In genomic region chr15:41783272-41783660, GRCh38 we compare ENCODE assay signal across 16 cellular contexts. TPM values are rescaled to one million over a fixed set of nuclear protein-coding genes. Genes with fewer than 3 reads are reported as not detected.
DNase-seq lines count a peak whose midpoint lies in the region; ATAC-seq lines count a peak whose summit lies in the region.
"Had no signal": no experiment of that assay in that cellular context is flagged by ENCODE, and none has a peak within 500 bp of the region (broad histone marks: within the 10 kb centered on the region; RNA-seq: fewer than 3 reads in every experiment).

No MANE protein-coding gene starts in this region.

- H3K27ac Mint-ChIP-seq in activated CD8-positive, alpha-beta memory T cell treated with anti-CD3 and anti-CD28 coated beads, Interleukin-2, amount 10 ng/mL, durations not matched to agents 7 days and 5 days: peak overlapping the region; percentile 14
- H3K27ac Mint-ChIP-seq in stimulated activated naive B cell treated with anti-CD40 and anti-IgM and Interleukin-4, amounts not matched to agents 10 μg/mL and 1 μg/mL and 100 μg/mL, for 72 hours: peak overlapping the region; percentile 91
- H3K27ac Mint-ChIP-seq: activated T-helper 17 cell treated with anti-CD3 and anti-CD28 coated beads, Interleukin-2, amount 50 U/mL, for 72 hours; stimulated activated naive CD8-positive, alpha-beta T cell treated with anti-CD3 and anti-CD28 coated beads, Interleukin-15, amount 100 ng/mL, for 72 hours had no signal

- H3K36me3 Mint-ChIP-seq in activated CD8-positive, alpha-beta memory T cell treated with anti-CD3 and anti-CD28 coated beads, Interleukin-2, amount 10 ng/mL, durations not matched to agents 7 days and 5 days: peaks cover 9% of the 10 kb centered on the region
- H3K36me3 Mint-ChIP-seq in stimulated activated naive B cell treated with anti-CD40 and anti-IgM and Interleukin-4, amounts not matched to agents 10 μg/mL and 1 μg/mL and 100 μg/mL, for 72 hours: peaks cover 10 to 25% of the 10 kb centered on the region in 2 donors

- CTCF ChIA-PET in activated CD8-positive, alpha-beta memory T cell treated with anti-CD3 and anti-CD28 coated beads, Interleukin-2, amount 10 ng/mL, durations not matched to agents 7 days and 5 days (lab: Charles Lee): interaction anchor here (0.8 to 2.4 kb wide), 7 partner anchors 9 to 121 kb away, joined by 3 to 14 read pairs (median 4); partner anchors contain the start of gene MAPKBP1

- DNase-seq in activated CD8-positive, alpha-beta memory T cell treated with anti-CD3 and anti-CD28 coated beads, Interleukin-2, amount 10 ng/mL, durations not matched to agents 7 days and 5 days: no peak
- DNase-seq in activated CD8-positive, alpha-beta memory T cell treated with anti-CD3 and anti-CD28 coated beads for 24 hours: no peak
- peak; percentile 86 for DNase-seq in cerebellar cortex (ENCODE audit: low spot score)
- DNase-seq in stimulated activated naive B cell treated with anti-CD40 and anti-IgM and Interleukin-4, amounts not matched to agents 10 μg/mL and 1 μg/mL and 100 μg/mL, for 72 hours: no peak
- no peak for DNase-seq in NOMO-1 treated with dmso at 0.1 percent for 144 hours (lab: John Stamatoyannopoulos, UW; ENCODE audit: unreplicated experiment)
- DNase-seq: activated CD4-positive, alpha-beta T cell treated with anti-CD3 and anti-CD28 coated beads for 1 hour; AML-193; COR-L47; gastrocnemius medialis; left colon; NCI-H1105; NCI-H510A treated with DMSO at 0.1 percent for 48 hours; stimulated activated naive CD8-positive, alpha-beta T cell treated with anti-CD3 and anti-CD28 coated beads, Interleukin-15, amount 100 ng/mL, for 72 hours had no signal

- no peak for ATAC-seq in activated CD8-positive, alpha-beta memory T cell treated with anti-CD3 and anti-CD28 coated beads, Interleukin-2, amount 10 ng/mL, durations not matched to agents 7 days and 5 days
- peak; percentile 38 to 53 for ATAC-seq in stimulated activated naive B cell treated with anti-CD40 and anti-IgM and Interleukin-4, amounts not matched to agents 10 μg/mL and 1 μg/mL and 100 μg/mL, for 72 hours (replicated peaks)
- ATAC-seq in HG02884 (IDR thresholded peaks at IDR 0.05; ENCODE audit: unreplicated experiment): no peak
- ATAC-seq: activated T-helper 17 cell treated with anti-CD3 and anti-CD28 coated beads, Interleukin-2, amount 50 U/mL, for 72 hours; gastrocnemius medialis; left colon; stimulated activated naive CD8-positive, alpha-beta T cell treated with anti-CD3 and anti-CD28 coated beads, Interleukin-15, amount 100 ng/mL, for 72 hours had no signal

- no peaks in the 10 kb centered on the region for H3K9me3 Mint-ChIP-seq in activated CD8-positive, alpha-beta memory T cell treated with anti-CD3 and anti-CD28 coated beads, Interleukin-2, amount 10 ng/mL, durations not matched to agents 7 days and 5 days (ENCODE audit: low read depth)
- H3K9me3 Mint-ChIP-seq in stimulated activated naive B cell treated with anti-CD40 and anti-IgM and Interleukin-4, amounts not matched to agents 10 μg/mL and 1 μg/mL and 100 μg/mL, for 72 hours: no peaks in the 10 kb centered on the region
- H3K9me3 Mint-ChIP-seq: activated T-helper 17 cell treated with anti-CD3 and anti-CD28 coated beads, Interleukin-2, amount 50 U/mL, for 72 hours; neural crest cell; stimulated activated naive CD8-positive, alpha-beta T cell treated with anti-CD3 and anti-CD28 coated beads, Interleukin-15, amount 100 ng/mL, for 72 hours had no signal

- H3K27me3 Mint-ChIP-seq in activated CD8-positive, alpha-beta memory T cell treated with anti-CD3 and anti-CD28 coated beads, Interleukin-2, amount 10 ng/mL, durations not matched to agents 7 days and 5 days: no peaks in the 10 kb centered on the region
- no peaks in the 10 kb centered on the region for H3K27me3 Mint-ChIP-seq in stimulated activated naive B cell treated with anti-CD40 and anti-IgM and Interleukin-4, amounts not matched to agents 10 μg/mL and 1 μg/mL and 100 μg/mL, for 72 hours
- H3K27me3 Mint-ChIP-seq: activated T-helper 17 cell treated with anti-CD3 and anti-CD28 coated beads, Interleukin-2, amount 50 U/mL, for 72 hours; stimulated activated naive CD8-positive, alpha-beta T cell treated with anti-CD3 and anti-CD28 coated beads, Interleukin-15, amount 100 ng/mL, for 72 hours had no signal

- H3K4me1 Mint-ChIP-seq in activated CD8-positive, alpha-beta memory T cell treated with anti-CD3 and anti-CD28 coated beads, Interleukin-2, amount 10 ng/mL, durations not matched to agents 7 days and 5 days: peaks cover 31% of the 10 kb centered on the region
- H3K4me1 Mint-ChIP-seq in stimulated activated naive B cell treated with anti-CD40 and anti-IgM and Interleukin-4, amounts not matched to agents 10 μg/mL and 1 μg/mL and 100 μg/mL, for 72 hours: peaks cover 30 to 60% of the 10 kb centered on the region in 2 donors

- H3K4me3 Mint-ChIP-seq in activated CD8-positive, alpha-beta memory T cell treated with anti-CD3 and anti-CD28 coated beads, Interleukin-2, amount 10 ng/mL, durations not matched to agents 7 days and 5 days: no peak overlapping the region
- H3K4me3 Mint-ChIP-seq in stimulated activated naive B cell treated with anti-CD40 and anti-IgM and Interleukin-4, amounts not matched to agents 10 μg/mL and 1 μg/mL and 100 μg/mL, for 72 hours: peak overlapping the region; percentile 50 to 52
- H3K4me3 Mint-ChIP-seq: activated T-helper 17 cell treated with anti-CD3 and anti-CD28 coated beads, Interleukin-2, amount 50 U/mL, for 72 hours; neural crest cell; stimulated activated naive CD8-positive, alpha-beta T cell treated with anti-CD3 and anti-CD28 coated beads, Interleukin-15, amount 100 ng/mL, for 72 hours had no signal

RNA-seq across cellular contexts. Expression of gene MAPKBP1, which starts 9.0 kb away (rescaled TPM):
- 10 to 100 TPM; 24.7 to 33.1 TPM for total RNA-seq in activated CD8-positive, alpha-beta memory T cell treated with anti-CD3 and anti-CD28 coated beads, Interleukin-2, amount 10 ng/mL, durations not matched to agents 7 days and 5 days

RNA-seq across cellular contexts. Expression of gene JMJD7, which starts 44.6 kb away (rescaled TPM):
- 10 to 100 TPM; 12.0 to 21.9 TPM for total RNA-seq in activated CD8-positive, alpha-beta memory T cell treated with anti-CD3 and anti-CD28 coated beads, Interleukin-2, amount 10 ng/mL, durations not matched to agents 7 days and 5 days

RNA-seq across cellular contexts. Expression of gene PLA2G4B, which starts 55.4 kb away (rescaled TPM):
- total RNA-seq in activated CD8-positive, alpha-beta memory T cell treated with anti-CD3 and anti-CD28 coated beads, Interleukin-2, amount 10 ng/mL, durations not matched to agents 7 days and 5 days: 1 to 10 TPM; 2.8 to 7.7 TPM

Comparison
In these comparisons a context has a peak if more than half of its experiments do, and no peak if none do; other contexts are left out.
1. ATAC-seq: peak in stimulated activated naive B cell treated with anti-CD40 and anti-IgM and Interleukin-4, amounts not matched to agents 10 μg/mL and 1 μg/mL and 100 μg/mL, for 72 hours (2 of 2); none in activated CD8-positive, alpha-beta memory T cell treated with anti-CD3 and anti-CD28 coated beads, Interleukin-2, amount 10 ng/mL, durations not matched to agents 7 days and 5 days (single experiment) and HG02884 (single experiment).